In the genomic region with DNA sequence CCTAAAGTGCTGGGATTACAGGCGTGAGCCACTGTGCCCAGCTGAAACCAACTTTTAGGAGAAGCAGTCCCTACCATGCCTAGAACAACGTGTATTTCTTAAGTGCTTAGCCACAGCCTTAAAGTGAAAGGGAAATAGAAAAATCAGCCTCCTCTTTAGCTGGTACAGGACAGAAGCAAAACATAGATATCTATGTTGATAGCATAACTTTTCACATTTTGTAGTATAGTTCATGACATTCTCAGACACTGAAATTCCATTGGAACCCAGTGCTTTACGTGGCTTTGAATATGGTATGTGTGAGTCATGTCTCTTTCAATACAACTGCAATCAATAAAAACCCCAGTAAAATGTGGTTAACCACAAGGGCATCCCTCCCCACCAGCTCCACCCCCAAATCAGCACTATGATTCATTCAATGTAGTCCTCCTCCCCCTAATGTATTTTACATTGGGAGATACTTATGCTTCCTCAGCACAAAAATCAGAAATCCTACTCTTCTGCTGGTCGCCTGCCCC, we compare ENCODE assay signal across 8 cellular contexts. TPM values are rescaled to one million over a fixed set of nuclear protein-coding genes. Genes with fewer than 3 reads are reported as not detected.
DNase-seq lines count a peak whose midpoint lies in the region; ATAC-seq lines count a peak whose summit lies in the region.

No MANE protein-coding gene starts in this region.

- peak overlapping the region; percentile 77 for H4K8ac ChIP-seq in trophoblast cell (ENCODE audit: low read depth, low read length)

- intact Hi-C loops in posterior vena cava (cut with DNase I), result no loop called here

- peaks cover 26% of the 10 kb centered on the region for H3K79me1 ChIP-seq in trophoblast cell (ENCODE audit: low read length)

- H2AK5ac ChIP-seq in trophoblast cell (ENCODE audit: low read length), result no peak overlapping the region

- H3K18ac ChIP-seq in trophoblast cell (ENCODE audit: low read length), result peak overlapping the region; percentile 61

- H3K9ac ChIP-seq in trophoblast cell (ENCODE audit: low read length), result no peak overlapping the region

- H3K79me2 ChIP-seq in trophoblast cell (ENCODE audit: control insufficient read depth, insufficient read depth, low read length, poor library complexity), result peaks cover 1% of the 10 kb centered on the region

- no peaks in the 10 kb centered on the region for H3K9me3 ChIP-seq in trophoblast cell (ENCODE audit: insufficient read depth, low read depth, low read length)

- no CpG with 5 or more reads among the region's 4 CpGs for WGBS in trophoblast cell (ENCODE audit: extremely low coverage, insufficient coverage, insufficient read length)

- no peak overlapping the region for H4K12ac ChIP-seq in trophoblast cell (ENCODE audit: low read depth, low read length)

- no peak overlapping the region for H3K4ac ChIP-seq in trophoblast cell (ENCODE audit: low read depth, low read length)

- H2BK120ac ChIP-seq in trophoblast cell (ENCODE audit: insufficient read depth, low read length, poor library complexity), result peak overlapping the region; percentile 85

- H3K27me3 ChIP-seq in trophoblast cell (ENCODE audit: insufficient read depth, low read length), result no peaks in the 10 kb centered on the region

- H3K36me3 ChIP-seq in trophoblast cell (ENCODE audit: control insufficient read depth in 1 of 2, insufficient read depth in 2 of 2, low read length in 2 of 2), result no peaks in the 10 kb centered on the region

- peak; percentile 90 for ATAC-seq in GM18907 (IDR thresholded peaks at IDR 0.05; ENCODE audit: unreplicated experiment)
- ATAC-seq in HG03039 (IDR thresholded peaks at IDR 0.05; ENCODE audit: unreplicated experiment), result peak; percentile 73

- peak overlapping the region; percentile 90 for H2BK12ac ChIP-seq in trophoblast cell (ENCODE audit: low read length)

- H2AFZ ChIP-seq in trophoblast cell (ENCODE audit: insufficient read depth, low read length, poor library complexity), result no peak overlapping the region

- H3K23ac ChIP-seq in trophoblast cell (ENCODE audit: low read length), result no peak overlapping the region

- peak overlapping the region; percentile 83 for H3K14ac ChIP-seq in trophoblast cell (ENCODE audit: low read length)

- H3K4me2 ChIP-seq in trophoblast cell (ENCODE audit: low read length), result peak overlapping the region; percentile 31

- no peak overlapping the region for H3K4me3 ChIP-seq in trophoblast cell (ENCODE audit: low read depth, low read length)

- DNase-seq in SIG-M5 (lab: John Stamatoyannopoulos, UW) (peak; percentile 75), trophoblast cell (peak; percentile 45 to 68), 8988T (no peak), HuH-7 (ENCODE audit: low spot score) (no peak), posterior vena cava (ENCODE audit: low spot score) (no peak)
- DNase-seq in activated naive CD8-positive, alpha-beta T cell treated with anti-CD3 and anti-CD28 coated beads, Interleukin-2, amount 50 U/mL, for 16 hours (ENCODE audit: low read depth, low spot score), result peak; percentile 49

- peak overlapping the region; percentile 71 for H3K27ac ChIP-seq in trophoblast cell (ENCODE audit: low read depth, low read length)

- peak overlapping the region; percentile 88 for H2BK5ac ChIP-seq in trophoblast cell (ENCODE audit: low read depth, low read length, poor library complexity)

- H4K91ac ChIP-seq in trophoblast cell (ENCODE audit: low read depth, low read length), result peak overlapping the region; percentile 70

- peaks cover 6 to 28% of the 10 kb centered on the region in 2 experiments for H3K4me1 ChIP-seq in trophoblast cell (ENCODE audit: control insufficient read depth in 1 of 2, insufficient read depth in 2 of 2, low read length in 2 of 2)

RNA-seq across cellular contexts. Expression of gene TGFB2, which starts 32.1 kb away (rescaled TPM):
- polyA plus RNA-seq in trophoblast cell (2013), result 16.4 and 18.9 TPM in 2 replicates
- total RNA-seq in posterior vena cava, result 10 to 100 TPM in 1 of 2 donors, 1 to 10 TPM in 1; 10.0 to 17.2 TPM

Comparison
In these comparisons a context has a peak if more than half of its experiments do, and no peak if none do; other contexts are left out.
1. DNase-seq: peak in SIG-M5 (single experiment), activated naive CD8-positive, alpha-beta T cell treated with anti-CD3 and anti-CD28 coated beads, Interleukin-2, amount 50 U/mL, for 16 hours (single experiment) and trophoblast cell (2 of 2); none in 8988T (single experiment), HuH-7 (single experiment) and posterior vena cava (single experiment).